18 cellular contexts compared by ENCODE assay signal in the genomic region with DNA sequence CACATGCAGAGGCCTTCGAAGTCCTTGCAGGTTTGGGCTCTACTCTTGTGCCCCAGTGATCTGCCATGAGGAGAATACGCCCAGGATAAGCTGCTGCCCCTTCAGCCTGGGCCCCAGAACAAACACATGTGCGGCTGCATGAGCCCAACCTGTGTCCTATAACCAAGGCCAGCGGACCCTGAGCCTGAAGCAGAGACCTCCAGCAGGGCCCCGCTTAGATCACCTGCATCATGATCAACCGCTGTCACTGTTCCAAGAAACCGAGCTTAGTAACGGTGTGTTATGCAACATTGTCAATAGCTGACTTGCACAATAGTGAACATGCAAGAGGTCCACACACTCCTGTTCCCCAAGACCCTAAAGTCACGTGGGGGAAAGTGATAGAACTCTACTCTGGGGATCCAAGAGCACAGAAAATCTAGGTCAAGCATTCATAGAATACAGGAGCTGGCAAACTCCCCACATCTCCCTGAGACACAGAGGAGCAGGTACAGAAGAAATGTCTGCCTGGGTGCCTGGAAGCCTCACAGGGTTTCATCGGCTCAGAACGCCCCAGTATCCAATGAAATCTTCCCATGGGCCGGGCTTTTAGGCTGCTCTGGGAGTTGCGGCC.
"Had no signal": no experiment of that assay in that cellular context is flagged by ENCODE, and none has a peak within 500 bp of the region (broad histone marks: within the 10 kb centered on the region; RNA-seq: fewer than 3 reads in every experiment).

No MANE protein-coding gene starts in this region.

- H3K9me3 ChIP-seq: pancreas, thoracic aorta had no signal

- DNase-seq: activated B cell treated with CpG ODN at 0.5 μM for 24 hours; activated CD4-positive, alpha-beta T cell treated with anti-CD3 and anti-CD28 coated beads, Interleukin-2, amount 10 ng/mL, durations not matched to agents 24 days and 14 days; activated CD8-positive, alpha-beta memory T cell treated with anti-CD3 and anti-CD28 coated beads, Interleukin-2, amount 50 U/mL, for 48 hours; activated CD8-positive, alpha-beta T cell treated with anti-CD3 and anti-CD28 coated beads, Interleukin-2, amount 10 ng/mL, durations not matched to agents 7 days and 5 days; activated gamma-delta T cell; activated T-cell treated with anti-CD3 and anti-CD28 coated beads, Interleukin-2, amount 50 U/mL, for 72 hours; amniotic stem cell; cortex of kidney; effector CD4-positive, alpha-beta T cell; foreskin melanocyte; pancreas; stimulated activated CD4-positive, alpha-beta T cell treated with anti-CD3 and anti-CD28 coated beads, Interleukin-12 subunit alpha, Interleukin-12 subunit beta, amount 100 ng/mL, for 4 hours; stimulated activated CD4-positive, alpha-beta T cell treated with anti-CD3 and anti-CD28 coated beads, Interleukin-2, amount 100 ng/mL, for 24 hours; T-helper 17 cell had no signal

- H3K27ac ChIP-seq: pancreas, thoracic aorta had no signal

- H3K4me1 ChIP-seq: pancreas had no signal

- H3K36me3 ChIP-seq: pancreas, thoracic aorta had no signal

- ATAC-seq: activated CD8-positive, alpha-beta T cell treated with anti-CD3 and anti-CD28 coated beads, Interleukin-2, amount 10 ng/mL, durations not matched to agents 7 days and 5 days; activated naive CD4-positive, alpha-beta T cell treated with anti-CD3 and anti-CD28 coated beads, Interleukin-2, amount 50 U/mL, for 72 hours; activated T-cell treated with anti-CD3 and anti-CD28 coated beads, Interleukin-2, amount 50 U/mL, for 72 hours; pancreas; stimulated activated effector memory CD8-positive, alpha-beta T cell treated with anti-CD3 and anti-CD28 coated beads, Interleukin-12 subunit alpha, Interleukin-12 subunit beta, amount 100 ng/mL, for 72 hours; T-helper 17 cell had no signal

- H3K4me3 ChIP-seq: pancreas, thoracic aorta had no signal

- FAIRE-seq: pancreas, TTC549 had no signal
